Comparison of ENCODE assay signal across 21 cellular contexts in genomic region chr9:133841167-133841812, GRCh38.
"Had no signal": no experiment of that assay in that cellular context is flagged by ENCODE, and none has a peak within 500 bp of the region (broad histone marks: within the 10 kb centered on the region; RNA-seq: fewer than 3 reads in every experiment).

No MANE protein-coding gene starts in this region.

- H3K4me1 Mint-ChIP-seq: activated naive CD8-positive, alpha-beta T cell treated with anti-CD3 and anti-CD28 coated beads, Interleukin-2, amount 10 ng/mL, durations not matched to agents 7 days and 5 days had no signal

- H3K9me3 Mint-ChIP-seq: activated naive CD8-positive, alpha-beta T cell treated with anti-CD3 and anti-CD28 coated beads, Interleukin-2, amount 10 ng/mL, durations not matched to agents 7 days and 5 days; activated T-cell treated with anti-CD3 and anti-CD28 coated beads, Interleukin-2, amount 50 U/mL, for 4 hours; activated T-helper 2 cell treated with anti-CD3 and anti-CD28 coated beads, Interferon-gamma antibody, Interleukin-2, Interleukin-4, amounts not matched to agents 10 μg/mL and 5 μg/mL and 100 μg/mL, durations not matched to agents 14 hours and 24 hours and 36 hours; immature natural killer cell; naive thymus-derived CD4-positive, alpha-beta T cell had no signal

- H3K36me3 ChIP-seq: sigmoid colon, thoracic aorta, upper lobe of right lung had no signal

- ATAC-seq: activated T-cell treated with anti-CD3 and anti-CD28 coated beads, Interleukin-2, amount 50 U/mL, for 4 hours; naive thymus-derived CD4-positive, alpha-beta T cell; upper lobe of right lung had no signal

- H3K27me3 Mint-ChIP-seq: activated naive CD8-positive, alpha-beta T cell treated with anti-CD3 and anti-CD28 coated beads, Interleukin-2, amount 10 ng/mL, durations not matched to agents 7 days and 5 days; naive thymus-derived CD4-positive, alpha-beta T cell; progenitor cell of endocrine pancreas had no signal

- H3K9me3 ChIP-seq: sigmoid colon, thoracic aorta, upper lobe of right lung had no signal

- H3K4me3 ChIP-seq: coronary artery, sigmoid colon, smooth muscle cell, thoracic aorta, upper lobe of right lung had no signal

- H3K27me3 ChIP-seq: sigmoid colon, upper lobe of right lung had no signal

- DNase-seq: activated CD4-positive, alpha-beta T cell treated with anti-CD3 and anti-CD28 coated beads, Interleukin-2, amount 50 U/mL, for 4 hours; activated CD8-positive, alpha-beta memory T cell treated with anti-CD3 and anti-CD28 coated beads, Interleukin-2, amount 50 U/mL, for 48 hours; activated naive CD4-positive, alpha-beta T cell; activated naive CD8-positive, alpha-beta T cell treated with anti-CD3 and anti-CD28 coated beads, Interleukin-2, amount 10 ng/mL, durations not matched to agents 7 days and 5 days; activated T-cell treated with anti-CD3 and anti-CD28 coated beads, Interleukin-2, amount 50 U/mL, for 4 hours; amniotic stem cell; erythroblast; foreskin fibroblast; immature natural killer cell; naive thymus-derived CD4-positive, alpha-beta T cell; retina; sigmoid colon; stimulated activated CD4-positive, alpha-beta T cell treated with anti-CD3 and anti-CD28 coated beads, Interleukin-2, amount 100 ng/mL, for 48 hours; stimulated activated CD8-positive, alpha-beta memory T cell treated with anti-CD3 and anti-CD28 coated beads, Interleukin-4, amount 100 ng/mL, for 48 hours; stimulated activated naive CD4-positive, alpha-beta T cell treated with Interleukin-2 at 50 U/mL for 16 hours; upper lobe of right lung had no signal

- H3K27ac ChIP-seq: coronary artery, sigmoid colon, thoracic aorta, upper lobe of right lung had no signal

- H3K27ac Mint-ChIP-seq: activated naive CD8-positive, alpha-beta T cell treated with anti-CD3 and anti-CD28 coated beads, Interleukin-2, amount 10 ng/mL, durations not matched to agents 7 days and 5 days; activated T-helper 2 cell treated with anti-CD3 and anti-CD28 coated beads, Interferon-gamma antibody, Interleukin-2, Interleukin-4, amounts not matched to agents 10 μg/mL and 5 μg/mL and 100 μg/mL, durations not matched to agents 14 hours and 24 hours and 36 hours; naive thymus-derived CD4-positive, alpha-beta T cell had no signal

- H3K36me3 Mint-ChIP-seq: activated naive CD8-positive, alpha-beta T cell treated with anti-CD3 and anti-CD28 coated beads, Interleukin-2, amount 10 ng/mL, durations not matched to agents 7 days and 5 days; immature natural killer cell; naive thymus-derived CD4-positive, alpha-beta T cell had no signal

- H3K4me3 Mint-ChIP-seq: activated naive CD8-positive, alpha-beta T cell treated with anti-CD3 and anti-CD28 coated beads, Interleukin-2, amount 10 ng/mL, durations not matched to agents 7 days and 5 days; activated T-cell treated with anti-CD3 and anti-CD28 coated beads, Interleukin-2, amount 50 U/mL, for 4 hours; immature natural killer cell; naive thymus-derived CD4-positive, alpha-beta T cell had no signal
